Comparison of ENCODE assay signal across 8 cellular contexts in the genomic region with DNA sequence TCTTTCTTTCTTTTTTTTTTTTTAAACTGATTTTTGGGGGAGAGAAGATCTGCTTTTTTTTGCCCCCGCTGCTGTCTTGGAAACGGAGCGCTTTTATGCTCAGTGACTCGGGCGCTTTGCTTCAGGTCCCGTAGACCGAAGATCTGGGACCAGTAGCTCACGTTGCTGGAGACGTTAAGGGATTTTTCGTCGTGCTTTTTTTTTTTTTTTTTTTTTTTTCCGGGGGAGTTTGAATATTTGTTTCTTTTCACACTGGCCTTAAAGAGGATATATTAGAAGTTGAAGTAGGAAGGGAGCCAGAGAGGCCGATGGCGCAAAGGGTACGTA. TPM values are rescaled to one million over a fixed set of nuclear protein-coding genes. Genes with fewer than 3 reads are reported as not detected.
A peak's percentile ranks its signal among the peaks of the same experiment; 100 is the strongest.
DNase-seq lines count a peak whose midpoint lies in the region; ATAC-seq lines count a peak whose summit lies in the region.

No MANE protein-coding gene starts in this region.

- H3K9me3 Mint-ChIP-seq in activated T-helper 1 cell treated with anti-CD3 and anti-CD28 coated beads, Interleukin-12 subunit alpha, Interleukin-12 subunit beta, Interleukin-2, Interleukin-4 antibody, amounts not matched to agents 30 ng/mL and 10 ng/mL and 1 ng/mL, durations not matched to agents 14 hours and 24 hours and 36 hours = no peaks in the 10 kb centered on the region
- H3K9me3 Mint-ChIP-seq in stimulated activated memory B cell treated with anti-CD40 and anti-IgM and Interleukin-4, amounts not matched to agents 10 μg/mL and 1 μg/mL and 100 μg/mL, for 72 hours = no peaks in the 10 kb centered on the region

- peaks cover 91% of the 10 kb centered on the region for H3K27me3 Mint-ChIP-seq in activated T-helper 1 cell treated with anti-CD3 and anti-CD28 coated beads, Interleukin-12 subunit alpha, Interleukin-12 subunit beta, Interleukin-2, Interleukin-4 antibody, amounts not matched to agents 30 ng/mL and 10 ng/mL and 1 ng/mL, durations not matched to agents 14 hours and 24 hours and 36 hours (ENCODE audit: insufficient read depth)
- H3K27me3 Mint-ChIP-seq in stimulated activated memory B cell treated with anti-CD40 and anti-IgM and Interleukin-4, amounts not matched to agents 10 μg/mL and 1 μg/mL and 100 μg/mL, for 72 hours = peaks cover 83% of the 10 kb centered on the region

- DNase-seq in DMS 273 (lab: John Stamatoyannopoulos, UW; ENCODE audit: unreplicated experiment) = peak; percentile 74
- DNase-seq in DMS 273 treated with DMSO at 0.1 percent for 48 hours (lab: John Stamatoyannopoulos, UW) = no peak
- no peak for DNase-seq in activated T-helper 1 cell treated with anti-CD3 and anti-CD28 coated beads, Interleukin-12 subunit alpha, Interleukin-12 subunit beta, Interleukin-2, Interleukin-4 antibody, amounts not matched to agents 30 ng/mL and 10 ng/mL and 1 ng/mL, durations not matched to agents 14 hours and 24 hours and 36 hours (ENCODE audit: low spot score)
- peak; percentile 45 for DNase-seq in hepatic stellate cell (ENCODE audit: low spot score)
- DNase-seq in GF-D8 (lab: John Stamatoyannopoulos, UW) = no peak
- DNase-seq in GM19240 (ENCODE audit: insufficient read length, low spot score) = no peak
- DNase-seq in HK-2 (ENCODE audit: unreplicated experiment) = no peak

- ATAC-seq in stimulated activated memory B cell treated with anti-CD40 and anti-IgM and Interleukin-4, amounts not matched to agents 10 μg/mL and 1 μg/mL and 100 μg/mL, for 72 hours = no peak

- H3K4me3 Mint-ChIP-seq in activated T-helper 1 cell treated with anti-CD3 and anti-CD28 coated beads, Interleukin-12 subunit alpha, Interleukin-12 subunit beta, Interleukin-2, Interleukin-4 antibody, amounts not matched to agents 30 ng/mL and 10 ng/mL and 1 ng/mL, durations not matched to agents 14 hours and 24 hours and 36 hours = peak overlapping the region; percentile 70
- H3K4me3 Mint-ChIP-seq in stimulated activated memory B cell treated with anti-CD40 and anti-IgM and Interleukin-4, amounts not matched to agents 10 μg/mL and 1 μg/mL and 100 μg/mL, for 72 hours = peak overlapping the region; percentile 79

- H3K36me3 Mint-ChIP-seq in activated T-helper 1 cell treated with anti-CD3 and anti-CD28 coated beads, Interleukin-12 subunit alpha, Interleukin-12 subunit beta, Interleukin-2, Interleukin-4 antibody, amounts not matched to agents 30 ng/mL and 10 ng/mL and 1 ng/mL, durations not matched to agents 14 hours and 24 hours and 36 hours (ENCODE audit: low read depth) = peaks cover 2% of the 10 kb centered on the region
- no peaks in the 10 kb centered on the region for H3K36me3 Mint-ChIP-seq in stimulated activated memory B cell treated with anti-CD40 and anti-IgM and Interleukin-4, amounts not matched to agents 10 μg/mL and 1 μg/mL and 100 μg/mL, for 72 hours

- intact Hi-C loops in activated T-helper 1 cell treated with anti-CD3 and anti-CD28 coated beads, Interleukin-12 subunit alpha, Interleukin-12 subunit beta, Interleukin-2, Interleukin-4 antibody, amounts not matched to agents 30 ng/mL and 10 ng/mL and 1 ng/mL, durations not matched to agents 14 hours and 24 hours and 36 hours (cut with micrococcal nuclease) = no loop called here

- peaks cover 24% of the 10 kb centered on the region for H3K4me1 Mint-ChIP-seq in activated T-helper 1 cell treated with anti-CD3 and anti-CD28 coated beads, Interleukin-12 subunit alpha, Interleukin-12 subunit beta, Interleukin-2, Interleukin-4 antibody, amounts not matched to agents 30 ng/mL and 10 ng/mL and 1 ng/mL, durations not matched to agents 14 hours and 24 hours and 36 hours (ENCODE audit: low read depth)
- peaks cover 52% of the 10 kb centered on the region for H3K4me1 Mint-ChIP-seq in stimulated activated memory B cell treated with anti-CD40 and anti-IgM and Interleukin-4, amounts not matched to agents 10 μg/mL and 1 μg/mL and 100 μg/mL, for 72 hours

- H3K27ac Mint-ChIP-seq in activated T-helper 1 cell treated with anti-CD3 and anti-CD28 coated beads, Interleukin-12 subunit alpha, Interleukin-12 subunit beta, Interleukin-2, Interleukin-4 antibody, amounts not matched to agents 30 ng/mL and 10 ng/mL and 1 ng/mL, durations not matched to agents 14 hours and 24 hours and 36 hours = no peak overlapping the region
- H3K27ac Mint-ChIP-seq in stimulated activated memory B cell treated with anti-CD40 and anti-IgM and Interleukin-4, amounts not matched to agents 10 μg/mL and 1 μg/mL and 100 μg/mL, for 72 hours = no peak overlapping the region

RNA-seq across cellular contexts. Expression of gene MEIS1, which starts 0.6 kb away (rescaled TPM):
- total RNA-seq in activated T-helper 1 cell treated with anti-CD3 and anti-CD28 coated beads, Interleukin-12 subunit alpha, Interleukin-12 subunit beta, Interleukin-2, Interleukin-4 antibody, amounts not matched to agents 30 ng/mL and 10 ng/mL and 1 ng/mL, durations not matched to agents 14 hours and 24 hours and 36 hours = not detected in 2 replicates

Comparison
In these comparisons a context has a peak if more than half of its experiments do, and no peak if none do; other contexts are left out.
1. DNase-seq: peak in DMS 273 (single experiment) and hepatic stellate cell (single experiment); none in DMS 273 treated with DMSO at 0.1 percent for 48 hours (single experiment), activated T-helper 1 cell treated with anti-CD3 and anti-CD28 coated beads, Interleukin-12 subunit alpha, Interleukin-12 subunit beta, Interleukin-2, Interleukin-4 antibody, amounts not matched to agents 30 ng/mL and 10 ng/mL and 1 ng/mL, durations not matched to agents 14 hours and 24 hours and 36 hours (single experiment), GF-D8 (single experiment), GM19240 (single experiment) and HK-2 (single experiment).